In the genomic region with DNA sequence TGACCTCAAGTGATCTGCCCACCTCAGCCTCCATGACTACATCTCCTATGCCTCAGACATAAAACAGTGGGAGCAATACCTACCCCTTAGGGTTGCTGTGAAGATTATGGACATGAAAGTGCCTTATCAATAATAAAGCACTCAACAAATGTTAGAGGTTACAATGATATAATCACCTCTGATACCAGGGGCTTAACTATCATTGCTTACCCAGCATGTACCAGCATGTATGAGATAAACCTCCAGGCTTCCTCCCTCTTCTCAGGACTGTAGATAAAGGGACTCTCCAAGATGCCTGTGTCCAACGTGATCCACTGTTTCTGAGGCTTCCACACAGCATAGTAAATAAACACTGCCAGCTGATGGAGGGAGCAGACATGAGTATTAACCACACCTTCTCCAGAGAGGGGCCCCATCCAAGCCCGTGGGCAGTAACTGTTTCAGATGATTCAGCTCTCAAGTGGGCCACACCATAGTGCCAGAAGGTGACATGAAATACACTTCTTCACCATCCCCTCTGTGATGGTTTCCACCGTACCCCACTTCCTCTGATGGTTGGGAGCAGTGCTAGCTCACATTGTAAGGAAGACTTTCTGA, we compare ENCODE assay signal across 1 cellular context.
TF ChIP-seq lines count a peak whose summit lies in the region.

No MANE protein-coding gene starts in this region.

TF ChIP-seq in GM12891, 5 proteins besides CTCF, POLR2A, EP300 and RAD21:
- no peak for TF ChIP-seq POLR2AphosphoS5 (IDR thresholded peaks at IDR 0.05; ENCODE audit: low read depth, low read length)
- TF ChIP-seq TAF1 (IDR thresholded peaks at IDR 0.05; ENCODE audit: low read depth, low read length) = no peak
- no peak for TF ChIP-seq POU2F2 (IDR thresholded peaks at IDR 0.05; ENCODE audit: low read depth, low read length)
- TF ChIP-seq SPI1 (IDR thresholded peaks at IDR 0.05; ENCODE audit: low read depth, low read length) = no peak
- no peak for TF ChIP-seq PAX5 (IDR thresholded peaks at IDR 0.05; ENCODE audit: insufficient read depth, low read length, severe bottlenecking)
